ENCODE assay signal across 16 cellular contexts in the genomic region with DNA sequence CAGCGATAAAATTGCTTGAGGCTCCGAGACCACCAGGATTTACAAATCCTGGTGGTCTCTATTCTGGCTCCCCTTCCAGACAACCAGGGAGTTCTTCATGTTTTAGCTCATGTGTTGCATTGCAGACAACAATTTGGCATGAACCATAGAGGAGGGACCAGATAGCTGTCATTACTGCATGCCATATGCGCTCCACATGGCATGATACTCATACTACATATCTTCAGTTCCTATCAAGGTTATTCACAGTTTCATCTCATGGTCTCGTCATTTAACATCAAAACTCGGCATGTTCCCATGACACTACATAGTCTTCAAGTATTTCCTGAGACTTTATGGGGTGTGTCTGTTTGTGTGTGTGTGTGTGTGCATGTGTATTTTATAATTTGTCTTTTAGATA.
DNase-seq lines count a peak whose midpoint lies in the region; ATAC-seq and TF ChIP-seq lines count a peak whose summit lies in the region.
"Had no signal": no experiment of that assay in that cellular context is flagged by ENCODE, and none has a peak within 500 bp of the region (broad histone marks: within the 10 kb centered on the region; RNA-seq: fewer than 3 reads in every experiment).

No MANE protein-coding gene starts in this region.

- peaks cover 0 to 4% (median 0%) of the 10 kb centered on the region in 3 donors for H3K9me3 Mint-ChIP-seq in IgD-negative memory B cell
- no peaks in the 10 kb centered on the region for H3K9me3 Mint-ChIP-seq in MCF 10A (ENCODE audit: unreplicated experiment)
- peaks cover 0 to 13% (median 5%) of the 10 kb centered on the region in 7 donors for H3K9me3 Mint-ChIP-seq in naive B cell
- H3K9me3 Mint-ChIP-seq: activated CD4-positive, alpha-beta memory T cell treated with anti-CD3 and anti-CD28 coated beads, Interleukin-2, amount 10 ng/mL, durations not matched to agents 7 days and 5 days; nephron had no signal

- no peaks in the 10 kb centered on the region for H3K9me3 ChIP-seq in testis
- H3K9me3 ChIP-seq: adrenal gland, BE2C, SJCRH30, transverse colon had no signal

- H3K27me3 Mint-ChIP-seq in IgD-negative memory B cell (no peaks in the 10 kb centered on the region), MCF 10A (ENCODE audit: insufficient read depth, unreplicated experiment) (no peaks in the 10 kb centered on the region), naive B cell (no peaks in the 10 kb centered on the region)
- H3K27me3 Mint-ChIP-seq: activated CD4-positive, alpha-beta memory T cell treated with anti-CD3 and anti-CD28 coated beads, Interleukin-2, amount 10 ng/mL, durations not matched to agents 7 days and 5 days had no signal

- no peak for TF ChIP-seq CTCF in AG10803 (conservative IDR thresholded peaks at IDR 0.05; ENCODE audit: low read length)
- TF ChIP-seq CTCF in MCF 10A (IDR thresholded peaks at IDR 0.05; ENCODE audit: unreplicated experiment) = no peak
- TF ChIP-seq CTCF in testis (IDR thresholded peaks at IDR 0.05) = no peak

- CTCF ChIA-PET in MCF 10A (lab: Yijun Ruan, JAX) = interaction anchor here (0.7 to 2.0 kb wide), 4 partner anchors 19 to 61 kb away, joined by 3 to 10 read pairs (median 6); no protein-coding TSS in a partner anchor

- intact Hi-C loops in MCF 10A (cut with micrococcal nuclease) (no loop called here), testis (cut with DNase I; ENCODE audit: low total_unique reads) (no loop called here)

- H3K4me1 ChIP-seq in testis = no peaks in the 10 kb centered on the region
- H3K4me1 ChIP-seq: BE2C, SJCRH30 had no signal

- peak; percentile 13 for DNase-seq in AG10803 (ENCODE audit: low read depth)
- DNase-seq in MCF 10A (ENCODE audit: unreplicated experiment) = no peak
- no peak for DNase-seq in naive B cell
- DNase-seq in erythroblast (lab: John Stamatoyannopoulos, UW) = no peak
- DNase-seq in NCI-H1436 treated with DMSO at 0.1 percent for 48 hours (lab: John Stamatoyannopoulos, UW) = no peak
- DNase-seq in testis = no peak
- DNase-seq: activated CD4-positive, alpha-beta memory T cell treated with anti-CD3 and anti-CD28 coated beads, Interleukin-2, amount 10 ng/mL, durations not matched to agents 7 days and 5 days; BE2C; NCI-H1105 treated with DMSO at 0.1 percent for 48 hours; NCI-H2227 treated with DMSO at 0.1 percent for 48 hours; SJCRH30 had no signal

- H3K4me1 Mint-ChIP-seq in IgD-negative memory B cell (peaks cover 5 to 7% (median 6%) of the 10 kb centered on the region in 3 donors), MCF 10A (ENCODE audit: insufficient read depth, unreplicated experiment) (peaks cover 5% of the 10 kb centered on the region), naive B cell (peaks cover 0 to 29% (median 0%) of the 10 kb centered on the region in 3 donors)
- H3K4me1 Mint-ChIP-seq: activated CD4-positive, alpha-beta memory T cell treated with anti-CD3 and anti-CD28 coated beads, Interleukin-2, amount 10 ng/mL, durations not matched to agents 7 days and 5 days; nephron had no signal

- TF ChIP-seq POLR2A in erythroblast (IDR thresholded peaks at IDR 0.05; ENCODE audit: low read length) (no peak), testis (IDR thresholded peaks at IDR 0.05) (no peak)

- no TSS peak for BruUV-seq in MCF 10A (replicated peaks; lab: Mats Ljungman, UMichigan)

- H3K4me3 ChIP-seq in AG10803 (ENCODE audit: low read length) = no peak overlapping the region
- H3K4me3 ChIP-seq in testis = no peak overlapping the region
- H3K4me3 ChIP-seq: SJCRH30 had no signal

- H3K36me3 ChIP-seq in testis (ENCODE audit: low read depth, missing control alignments) = no peaks in the 10 kb centered on the region
- H3K36me3 ChIP-seq: adrenal gland, transverse colon had no signal

- H3K27ac Mint-ChIP-seq in IgD-negative memory B cell (peak overlapping the region; percentile 79 to 98 (median 95)), MCF 10A (ENCODE audit: low read depth, unreplicated experiment) (no peak overlapping the region), naive B cell (peak overlapping the region in 4 of 6 donors; percentile 54 to 95 (median 75))
- H3K27ac Mint-ChIP-seq: activated CD4-positive, alpha-beta memory T cell treated with anti-CD3 and anti-CD28 coated beads, Interleukin-2, amount 10 ng/mL, durations not matched to agents 7 days and 5 days; nephron had no signal

- POLR2A ChIA-PET in MCF 10A (lab: Yijun Ruan, JAX) = interaction anchor here (1.0 to 1.8 kb wide), 2 partner anchors 18 to 21 kb away, joined by 3 to 20 read pairs; no protein-coding TSS in a partner anchor

- H3K4me3 Mint-ChIP-seq in IgD-negative memory B cell (peak overlapping the region; percentile 76 to 96 (median 88)), MCF 10A (ENCODE audit: unreplicated experiment) (peak overlapping the region; percentile 65), naive B cell (peak overlapping the region in 6 of 8 donors; percentile 74 to 93 (median 90))
- H3K4me3 Mint-ChIP-seq: activated CD4-positive, alpha-beta memory T cell treated with anti-CD3 and anti-CD28 coated beads, Interleukin-2, amount 10 ng/mL, durations not matched to agents 7 days and 5 days; nephron had no signal

- H3K27me3 ChIP-seq in testis = no peaks in the 10 kb centered on the region
- H3K27me3 ChIP-seq: adrenal gland, BE2C, SJCRH30, transverse colon had no signal

- H3K27ac ChIP-seq in testis = no peak overlapping the region
- H3K27ac ChIP-seq: adrenal gland, SJCRH30 had no signal

- H3K36me3 Mint-ChIP-seq in IgD-negative memory B cell (peaks cover 2% of the 10 kb centered on the region), MCF 10A (ENCODE audit: insufficient read depth, unreplicated experiment) (peaks cover 5% of the 10 kb centered on the region), naive B cell (peaks cover 0 to 16% of the 10 kb centered on the region in 2 donors)

- WGBS in testis, 2 donors = 92 to 96% methylated on average over 5 of the region's 5 CpGs

- ATAC-seq in naive B cell (ENCODE audit: low read depth in 2 of 2) = no peak
- ATAC-seq in HG03442 (IDR thresholded peaks at IDR 0.05; ENCODE audit: unreplicated experiment) = no peak
